ENCODE assay signal across 8 cellular contexts in genomic region chr1:15352122-15352957, GRCh38. TPM values are rescaled to one million over a fixed set of nuclear protein-coding genes. Genes with fewer than 3 reads are reported as not detected.
DNase-seq lines count a peak whose midpoint lies in the region; ATAC-seq and TF ChIP-seq lines count a peak whose summit lies in the region.

No MANE protein-coding gene starts in this region.

- H3K4me3 Mint-ChIP-seq in CD8-positive, alpha-beta T cell: no peak overlapping the region
- peak overlapping the region; percentile 13 for H3K4me3 Mint-ChIP-seq in activated CD8-positive, alpha-beta T cell treated with anti-CD3 and anti-CD28 coated beads, Interleukin-2, amount 10 ng/mL, durations not matched to agents 7 days and 5 days

- peak overlapping the region; percentile 72 for H3K27ac Mint-ChIP-seq in CD8-positive, alpha-beta T cell
- peak overlapping the region; percentile 82 for H3K27ac Mint-ChIP-seq in activated CD8-positive, alpha-beta T cell treated with anti-CD3 and anti-CD28 coated beads, Interleukin-2, amount 10 ng/mL, durations not matched to agents 7 days and 5 days

- DNase-seq in CD8-positive, alpha-beta T cell: peak in 5 of 7 experiments; percentile 14 to 40 (median 30)
- DNase-seq in MG63 (peak; percentile 93), foreskin melanocyte (peak; percentile 55), SHP77 treated with DMSO at 0.1 percent for 48 hours (lab: John Stamatoyannopoulos, UW) (no peak)
- DNase-seq in activated CD8-positive, alpha-beta T cell treated with anti-CD3 and anti-CD28 coated beads, Interleukin-2, amount 10 ng/mL, durations not matched to agents 7 days and 5 days: peak; percentile 65
- peak; percentile 50 to 51 for DNase-seq in stimulated activated CD8-positive, alpha-beta memory T cell treated with anti-CD3 and anti-CD28 coated beads, Interleukin-15, amount 100 ng/mL, for 48 hours (ENCODE audit: low read depth in 2 of 2)

- H3K27me3 Mint-ChIP-seq in CD8-positive, alpha-beta T cell (ENCODE audit: low read depth): no peaks in the 10 kb centered on the region
- peaks cover 12% of the 10 kb centered on the region for H3K27me3 Mint-ChIP-seq in activated CD8-positive, alpha-beta T cell treated with anti-CD3 and anti-CD28 coated beads, Interleukin-2, amount 10 ng/mL, durations not matched to agents 7 days and 5 days (ENCODE audit: low read depth)

- H3K4me1 Mint-ChIP-seq in CD8-positive, alpha-beta T cell (ENCODE audit: low read depth): peaks cover 18% of the 10 kb centered on the region
- H3K4me1 Mint-ChIP-seq in activated CD8-positive, alpha-beta T cell treated with anti-CD3 and anti-CD28 coated beads, Interleukin-2, amount 10 ng/mL, durations not matched to agents 7 days and 5 days (ENCODE audit: low read depth): peaks cover 41% of the 10 kb centered on the region

- H3K9me3 ChIP-seq in CD8-positive, alpha-beta T cell (ENCODE audit: low read length): no peaks in the 10 kb centered on the region
- H3K9me3 ChIP-seq in MG63: no peaks in the 10 kb centered on the region

- TF ChIP-seq CTCF in CD8-positive, alpha-beta T cell (IDR thresholded peaks at IDR 0.05): no peak

- H3K4me1 ChIP-seq in CD8-positive, alpha-beta T cell (ENCODE audit: insufficient read depth, low read length): peaks cover 17% of the 10 kb centered on the region

- H3K4me3 ChIP-seq in CD8-positive, alpha-beta T cell (ENCODE audit: low read depth, low read length): no peak overlapping the region
- no peak overlapping the region for H3K4me3 ChIP-seq in MG63

- peak; percentile 73 for ATAC-seq in CD8-positive, alpha-beta T cell
- ATAC-seq in activated CD8-positive, alpha-beta T cell treated with anti-CD3 and anti-CD28 coated beads, Interleukin-2, amount 10 ng/mL, durations not matched to agents 7 days and 5 days: peak; percentile 81
- no peak for ATAC-seq in GM19467 (IDR thresholded peaks at IDR 0.05; ENCODE audit: unreplicated experiment)
- no peak for ATAC-seq in HG02623 (IDR thresholded peaks at IDR 0.05; ENCODE audit: unreplicated experiment)

- no peaks in the 10 kb centered on the region for H3K36me3 Mint-ChIP-seq in CD8-positive, alpha-beta T cell
- no peaks in the 10 kb centered on the region for H3K36me3 Mint-ChIP-seq in activated CD8-positive, alpha-beta T cell treated with anti-CD3 and anti-CD28 coated beads, Interleukin-2, amount 10 ng/mL, durations not matched to agents 7 days and 5 days (ENCODE audit: low read depth)

- CTCF ChIA-PET in CD8-positive, alpha-beta T cell (lab: Charles Lee): interaction anchor here (1.0 kb wide), 1 partner anchor 29 kb away, joined by 4 read pairs; no protein-coding TSS in a partner anchor
- CTCF ChIA-PET in activated CD8-positive, alpha-beta T cell treated with anti-CD3 and anti-CD28 coated beads, Interleukin-2, amount 10 ng/mL, durations not matched to agents 7 days and 5 days (lab: Charles Lee): interaction anchor here (0.5 kb wide), 1 partner anchor 8 kb away, joined by 3 read pairs; no protein-coding TSS in a partner anchor

- POLR2A ChIA-PET in CD8-positive, alpha-beta T cell (lab: Charles Lee): no interaction called here
- POLR2A ChIA-PET in activated CD8-positive, alpha-beta T cell treated with anti-CD3 and anti-CD28 coated beads, Interleukin-2, amount 10 ng/mL, durations not matched to agents 7 days and 5 days (lab: Charles Lee): no interaction called here

- intact Hi-C loops in CD8-positive, alpha-beta T cell (cut with DNase I, micrococcal nuclease): no loop called here

- H3K27me3 ChIP-seq in CD8-positive, alpha-beta T cell (ENCODE audit: insufficient read depth, low read length): no peaks in the 10 kb centered on the region
- no peaks in the 10 kb centered on the region for H3K27me3 ChIP-seq in MG63

- no peaks in the 10 kb centered on the region for H3K36me3 ChIP-seq in CD8-positive, alpha-beta T cell (ENCODE audit: insufficient read depth, low read length)
- no peaks in the 10 kb centered on the region for H3K36me3 ChIP-seq in MG63

- H3K27ac ChIP-seq in CD8-positive, alpha-beta T cell (ENCODE audit: low read depth, low read length): no peak overlapping the region

- H3K9me3 Mint-ChIP-seq in CD8-positive, alpha-beta T cell: no peaks in the 10 kb centered on the region
- H3K9me3 Mint-ChIP-seq in activated CD8-positive, alpha-beta T cell treated with anti-CD3 and anti-CD28 coated beads, Interleukin-2, amount 10 ng/mL, durations not matched to agents 7 days and 5 days (ENCODE audit: insufficient read depth): no peaks in the 10 kb centered on the region

RNA-seq across cellular contexts. Expression of gene EFHD2, which starts 57.3 kb away (rescaled TPM):
- 10 to 100 TPM; 81.2 to 87.9 TPM for total RNA-seq in CD8-positive, alpha-beta T cell
- 69.5 and 92.0 TPM in 2 replicates for total RNA-seq in MG63 (2014; rRNA removed; shearing (Covaris generic); ENCODE audit: low replicate concordance)
- 10 to 100 TPM; 71.0 to 71.8 TPM for total RNA-seq in activated CD8-positive, alpha-beta T cell treated with anti-CD3 and anti-CD28 coated beads, Interleukin-2, amount 10 ng/mL, durations not matched to agents 7 days and 5 days

Comparison
In these comparisons a context has a peak if more than half of its experiments do, and no peak if none do; other contexts are left out.
1. ATAC-seq: peak in CD8-positive, alpha-beta T cell (single experiment) and activated CD8-positive, alpha-beta T cell treated with anti-CD3 and anti-CD28 coated beads, Interleukin-2, amount 10 ng/mL, durations not matched to agents 7 days and 5 days (single experiment); none in GM19467 (single experiment) and HG02623 (single experiment).